ENCODE assay signal across 10 cellular contexts in genomic region chr1:241356187-241356518, GRCh38. TPM values are rescaled to one million over a fixed set of nuclear protein-coding genes. Genes with fewer than 3 reads are reported as not detected.
DNase-seq lines count a peak whose midpoint lies in the region; ATAC-seq and TF ChIP-seq lines count a peak whose summit lies in the region.
"Had no signal": no experiment of that assay in that cellular context is flagged by ENCODE, and none has a peak within 500 bp of the region (broad histone marks: within the 10 kb centered on the region; RNA-seq: fewer than 3 reads in every experiment).

No MANE protein-coding gene starts in this region.

- POLR2A ChIA-PET in PC-9 (lab: Charles Lee; ENCODE audit: unreplicated experiment): no interaction called here

- BruUV-seq in PC-9 (replicated peaks; lab: Mats Ljungman, UMichigan): no TSS peak

- intact Hi-C loops in prostate gland (cut with DNase I): no loop called here
- intact Hi-C loops in PC-9 (cut with micrococcal nuclease; ENCODE audit: unreplicated experiment): no loop called here

- H3K36me3 ChIP-seq in HUES48 (ENCODE audit: control insufficient read depth, insufficient read depth, low read length) (no peaks in the 10 kb centered on the region), endocrine pancreas (ENCODE audit: control insufficient read depth, insufficient read depth, low read length) (no peaks in the 10 kb centered on the region), prostate gland (no peaks in the 10 kb centered on the region), PC-9 (ENCODE audit: low read depth) (no peaks in the 10 kb centered on the region)

- H3K4me1 ChIP-seq in HUES48 (ENCODE audit: control insufficient read depth, insufficient read depth, low read length): peaks cover 3% of the 10 kb centered on the region; the same call in 1 of the 2 replicates
- H3K4me1 ChIP-seq in endocrine pancreas (ENCODE audit: control insufficient read depth, insufficient read depth, low read length): peaks cover 39% of the 10 kb centered on the region
- H3K4me1 ChIP-seq in prostate gland (replicated peaks): no peaks in the 10 kb centered on the region
- H3K4me1 ChIP-seq in PC-9 (replicated peaks; ENCODE audit: insufficient read depth): no peaks in the 10 kb centered on the region

- H3K79me2 ChIP-seq in PC-9 (ENCODE audit: low read depth): no peaks in the 10 kb centered on the region

- H3F3A ChIP-seq in PC-9 (ENCODE audit: insufficient read depth, low read depth): no peaks in the 10 kb centered on the region

- H3K9me3 ChIP-seq in HUES48 (ENCODE audit: control insufficient read depth, insufficient read depth, low read length) (no peaks in the 10 kb centered on the region), endocrine pancreas (ENCODE audit: control insufficient read depth, low read length) (no peaks in the 10 kb centered on the region), prostate gland (no peaks in the 10 kb centered on the region), PC-9 (ENCODE audit: insufficient read depth, low read depth) (no peaks in the 10 kb centered on the region)

- H3K4me2 ChIP-seq in PC-9: no peak overlapping the region

- H3K4me3 ChIP-seq in HUES48 (ENCODE audit: low read depth, low read length): peak overlapping the region; percentile 78
- H3K4me3 ChIP-seq in endocrine pancreas (ENCODE audit: control insufficient read depth, insufficient read depth, low read length): peak overlapping the region; percentile 46
- H3K4me3 ChIP-seq in prostate gland: peak overlapping the region; percentile 25 to 37
- H3K4me3 ChIP-seq in PC-9: no peak overlapping the region

- no peak overlapping the region for H2AFZ ChIP-seq in PC-9

- no peaks in the 10 kb centered on the region for H3K9me2 ChIP-seq in PC-9 (ENCODE audit: insufficient read depth)

- DNase-seq in NCI-H2081 (lab: John Stamatoyannopoulos, UW): peak; percentile 36 to 60
- DNase-seq in NCI-H2081 treated with DMSO at 0.1 percent for 48 hours (lab: John Stamatoyannopoulos, UW): no peak
- DNase-seq in prostate gland (ENCODE audit: low spot score): no peak
- no peak for DNase-seq in NCI-H187 treated with DMSO at 0.1 percent for 48 hours (lab: John Stamatoyannopoulos, UW)
- no peak for DNase-seq in PC-9
- DNase-seq: immature natural killer cell had no signal

- ATAC-seq in esophagus mucosa: no peak

- CTCF ChIA-PET in PC-9 (lab: Charles Lee): no interaction called here

- H3K27me3 ChIP-seq in HUES48 (ENCODE audit: control insufficient read depth, insufficient read depth, low read length) (peaks cover 32% of the 10 kb centered on the region), endocrine pancreas (ENCODE audit: control insufficient read depth, insufficient read depth, low read length) (no peaks in the 10 kb centered on the region), prostate gland (replicated peaks; ENCODE audit: insufficient read depth) (no peaks in the 10 kb centered on the region), PC-9 (ENCODE audit: insufficient read depth, low read depth) (no peaks in the 10 kb centered on the region)

- TF ChIP-seq POLR2A in prostate gland (IDR thresholded peaks at IDR 0.05): no peak

- H3K9ac ChIP-seq in HUES48 (ENCODE audit: low read depth, low read length) (no peak overlapping the region), endocrine pancreas (ENCODE audit: control insufficient read depth, insufficient read depth, low read length) (peak overlapping the region; percentile 93)

- 2% methylated on average over 14 of the region's 14 CpGs for WGBS in prostate gland

- no peak for TF ChIP-seq CTCF in prostate gland (IDR thresholded peaks at IDR 0.05)
- no peak for TF ChIP-seq CTCF in PC-9 (conservative IDR thresholded peaks at IDR 0.05)

- no peak overlapping the region for H3K27ac ChIP-seq in HUES48 (ENCODE audit: low read depth, low read length)
- no peak overlapping the region for H3K27ac ChIP-seq in prostate gland
- no peak overlapping the region for H3K27ac ChIP-seq in PC-9
- H3K27ac ChIP-seq: C4-2B had no signal

- no peaks in the 10 kb centered on the region for H4K20me1 ChIP-seq in PC-9 (ENCODE audit: insufficient read depth)

RNA-seq across cellular contexts. Expression of gene RGS7, which starts 0.9 kb away (rescaled TPM):
- 1 to 10 TPM in 1 of 2 donors, under 1 TPM in 1; 0.32 to 1.3 TPM for total RNA-seq in prostate gland
- 2.0 and 5.8 TPM in 2 replicates for total RNA-seq in PC-9 (2021)
- not detected for total RNA-seq in esophagus mucosa

Comparison
In these comparisons a context has a peak if more than half of its experiments do, and no peak if none do; other contexts are left out.
1. DNase-seq: peak in NCI-H2081 (2 of 2); none in NCI-H2081 treated with DMSO at 0.1 percent for 48 hours (single experiment), prostate gland (single experiment), NCI-H187 treated with DMSO at 0.1 percent for 48 hours (single experiment) and PC-9 (0 of 2).